Comparison of ENCODE assay signal across 1 cellular context in genomic region chr6:149940673-149940984, GRCh38.
TF ChIP-seq lines count a peak whose summit lies in the region.

No MANE protein-coding gene starts in this region.

TF ChIP-seq in GM23338, 12 proteins besides CTCF, POLR2A, EP300 and RAD21:
- TF ChIP-seq ZNF462 (CRISPR knock-in tag; IDR thresholded peaks at IDR 0.05): no peak
- TF ChIP-seq NANOG (IDR thresholded peaks at IDR 0.05; ENCODE audit: borderline replicate concordance): no peak
- no peak for TF ChIP-seq ETS1 (IDR thresholded peaks at IDR 0.05)
- no peak for TF ChIP-seq REST (IDR thresholded peaks at IDR 0.05; ENCODE audit: unreplicated experiment)
- no peak for TF ChIP-seq EZH2phosphoT487 (IDR thresholded peaks at IDR 0.05; ENCODE audit: unreplicated experiment)
- TF ChIP-seq JUNB (IDR thresholded peaks at IDR 0.05; ENCODE audit: unreplicated experiment): no peak
- TF ChIP-seq EZH2 (IDR thresholded peaks at IDR 0.05; ENCODE audit: low read depth, unreplicated experiment): no peak
- no peak for TF ChIP-seq ZNF114 (CRISPR knock-in tag; IDR thresholded peaks at IDR 0.05)
- no peak for TF ChIP-seq STAT1 (IDR thresholded peaks at IDR 0.05; ENCODE audit: unreplicated experiment)
- TF ChIP-seq ZNF331 (CRISPR knock-in tag; IDR thresholded peaks at IDR 0.05; ENCODE audit: low read depth): no peak
- TF ChIP-seq POLR2AphosphoS5 (IDR thresholded peaks at IDR 0.05; ENCODE audit: low read depth): no peak
- TF ChIP-seq CREB1 (CRISPR knock-in tag; IDR thresholded peaks at IDR 0.05; ENCODE audit: low read depth): no peak
